19 cellular contexts compared by ENCODE assay signal in the genomic region with DNA sequence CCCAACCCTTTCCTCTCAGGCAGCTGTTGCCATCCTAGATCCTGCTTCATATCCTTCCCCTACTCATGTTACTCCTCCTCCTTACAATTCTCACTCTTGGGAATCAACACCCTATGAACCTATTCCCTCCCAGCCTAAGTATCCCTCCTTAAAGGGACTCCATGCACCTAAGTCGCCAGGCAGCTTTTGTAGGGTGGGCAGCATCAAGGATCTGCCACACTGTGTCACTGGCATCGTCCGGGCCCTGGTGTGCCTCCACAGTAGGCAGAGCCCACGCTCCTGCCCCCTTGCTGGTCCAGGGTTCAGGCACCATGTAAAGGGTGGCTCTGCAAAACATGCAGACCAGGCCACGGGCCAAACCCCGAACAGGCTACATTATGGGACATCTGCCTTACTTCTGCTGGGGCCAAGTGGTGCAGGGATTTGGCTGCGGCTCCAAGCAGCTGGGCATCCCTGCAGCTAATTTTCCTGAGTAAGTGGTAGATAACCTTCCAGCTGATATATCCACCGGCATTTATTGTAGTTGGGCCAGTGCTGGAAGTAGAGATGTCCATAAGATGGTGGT.
"Had no signal": no experiment of that assay in that cellular context is flagged by ENCODE, and none has a peak within 500 bp of the region (broad histone marks: within the 10 kb centered on the region; RNA-seq: fewer than 3 reads in every experiment).

No MANE protein-coding gene starts in this region.

- H3K27ac Mint-ChIP-seq: activated CD4-positive, alpha-beta memory T cell treated with anti-CD3 and anti-CD28 coated beads for 36 hours; activated CD4-positive, alpha-beta T cell treated with anti-CD3 and anti-CD28 coated beads for 36 hours; activated naive CD4-positive, alpha-beta T cell treated with anti-CD3 and anti-CD28 coated beads, Interleukin-2, amount 50 U/mL, for 72 hours; activated T-helper 1 cell treated with anti-CD3 and anti-CD28 coated beads, Interleukin-12 subunit alpha, Interleukin-12 subunit beta, Interleukin-2, Interleukin-4 antibody, amounts not matched to agents 30 ng/mL and 10 ng/mL and 1 ng/mL, durations not matched to agents 14 hours and 24 hours and 36 hours; stimulated activated effector memory CD8-positive, alpha-beta T cell treated with anti-CD3 and anti-CD28 coated beads, Interleukin-12 subunit alpha, Interleukin-12 subunit beta, amount 100 ng/mL, for 72 hours had no signal

- H3K36me3 ChIP-seq: adrenal gland, ovary, right lobe of liver, uterus had no signal

- H3K27ac ChIP-seq: epithelial cell of prostate, ovary, right lobe of liver, tibial artery, uterus had no signal

- H3K4me3 ChIP-seq: adrenal gland, lung, ovary, right lobe of liver, tibial artery, uterus had no signal

- H3K4me3 Mint-ChIP-seq: activated CD4-positive, alpha-beta memory T cell treated with anti-CD3 and anti-CD28 coated beads for 36 hours; activated CD4-positive, alpha-beta T cell treated with anti-CD3 and anti-CD28 coated beads for 36 hours; activated T-helper 1 cell treated with anti-CD3 and anti-CD28 coated beads, Interleukin-12 subunit alpha, Interleukin-12 subunit beta, Interleukin-2, Interleukin-4 antibody, amounts not matched to agents 30 ng/mL and 10 ng/mL and 1 ng/mL, durations not matched to agents 14 hours and 24 hours and 36 hours; effector memory CD8-positive, alpha-beta T cell; immature natural killer cell; stimulated activated effector memory CD8-positive, alpha-beta T cell treated with anti-CD3 and anti-CD28 coated beads, Interleukin-12 subunit alpha, Interleukin-12 subunit beta, amount 100 ng/mL, for 72 hours had no signal

- ATAC-seq: activated CD4-positive, alpha-beta T cell treated with anti-CD3 and anti-CD28 coated beads for 36 hours; activated naive CD4-positive, alpha-beta T cell treated with anti-CD3 and anti-CD28 coated beads, Interleukin-2, amount 50 U/mL, for 72 hours; effector memory CD8-positive, alpha-beta T cell; right lobe of liver; stimulated activated effector memory CD8-positive, alpha-beta T cell treated with anti-CD3 and anti-CD28 coated beads, Interleukin-12 subunit alpha, Interleukin-12 subunit beta, amount 100 ng/mL, for 72 hours had no signal

- H3K4me1 ChIP-seq: right lobe of liver, tibial artery, uterus had no signal

- DNase-seq: activated CD4-positive, alpha-beta memory T cell treated with anti-CD3 and anti-CD28 coated beads for 36 hours; activated CD4-positive, alpha-beta T cell treated with anti-CD3 and anti-CD28 coated beads for 36 hours; activated gamma-delta T cell treated with Interleukin-2 at 50 U/mL for 16 hours; activated T-cell treated with anti-CD3 and anti-CD28 coated beads for 4 hours; adrenal gland; effector memory CD8-positive, alpha-beta T cell; immature natural killer cell; ovary; right lobe of liver; stimulated activated CD4-positive, alpha-beta T cell treated with anti-CD3 and anti-CD28 coated beads, Interleukin-4, amount 100 ng/mL, for 24 hours; substantia nigra; SW 1271; tibial artery; uterus had no signal

- H3K27me3 ChIP-seq: adrenal gland, ovary, right lobe of liver, tibial artery, uterus had no signal

- H3K27me3 Mint-ChIP-seq: activated CD4-positive, alpha-beta memory T cell treated with anti-CD3 and anti-CD28 coated beads for 36 hours; activated CD4-positive, alpha-beta T cell treated with anti-CD3 and anti-CD28 coated beads for 36 hours; effector memory CD8-positive, alpha-beta T cell had no signal
